In genomic region chr6:156776841-156777576, GRCh38 we compare ENCODE assay signal across 1 cellular context.
TF ChIP-seq lines count a peak whose summit lies in the region.

Gene ARID1B (plus strand): TSS chr6:156777378. CDS start chr6:156777681, 303 bp downstream.

TF ChIP-seq in HepG2, 621 proteins besides CTCF, POLR2A, EP300 and RAD21 (continued from another document):
- TF ChIP-seq MAFK (conservative IDR thresholded peaks at IDR 0.05 in 1 of 2, IDR thresholded peaks at IDR 0.05 in 1 of 2; ENCODE audit: low read length in 2 of 2) (no peak), MYPOP (CRISPR knock-in tag; IDR thresholded peaks at IDR 0.05) (no peak; the same call in 1 of the 2 replicates), IRF2 (CRISPR knock-in tag; IDR thresholded peaks at IDR 0.05) (0 out of 2 replicates have a peak, but pooled peaks have one; percentile 29), ZNF841 (CRISPR knock-in tag; IDR thresholded peaks at IDR 0.05; ENCODE audit: borderline replicate concordance) (no peak), HDAC1 (CRISPR knock-in tag; IDR thresholded peaks at IDR 0.05) (peak; percentile 70), ZNF652 (CRISPR knock-in tag; IDR thresholded peaks at IDR 0.05; ENCODE audit: borderline replicate concordance, low read depth) (no peak), PAXIP1 (CRISPR knock-in tag; conservative IDR thresholded peaks at IDR 0.05) (peak; percentile 3; the same call in 1 of the 2 replicates)
TF ChIP-seq in HepG2: peak in this region for 202.
